ENCODE assay signal across 23 cellular contexts in genomic region chr19:13505164-13505695, GRCh38. TPM values are rescaled to one million over a fixed set of nuclear protein-coding genes. Genes with fewer than 3 reads are reported as not detected.
DNase-seq lines count a peak whose midpoint lies in the region; ATAC-seq and TF ChIP-seq lines count a peak whose summit lies in the region.
"Had no signal": no experiment of that assay in that cellular context is flagged by ENCODE, and none has a peak within 500 bp of the region (broad histone marks: within the 10 kb centered on the region; RNA-seq: fewer than 3 reads in every experiment).

No MANE protein-coding gene starts in this region.

- no peaks in the 10 kb centered on the region for H3K36me3 Mint-ChIP-seq in activated naive CD8-positive, alpha-beta T cell treated with anti-CD3 and anti-CD28 coated beads for 36 hours
- H3K36me3 Mint-ChIP-seq: activated CD4-positive, alpha-beta memory T cell treated with anti-CD3 and anti-CD28 coated beads for 36 hours; activated naive CD4-positive, alpha-beta T cell treated with anti-CD3 and anti-CD28 coated beads, Interleukin-2, amount 50 U/mL, for 24 hours; CD14-positive monocyte had no signal

- H3K36me3 ChIP-seq in GM23248 (ENCODE audit: low read depth): no peaks in the 10 kb centered on the region
- H3K36me3 ChIP-seq in iPS-18a (ENCODE audit: control insufficient read depth, low read depth, low read length): peaks cover 4% of the 10 kb centered on the region
- H3K36me3 ChIP-seq in hepatocyte (replicated peaks; ENCODE audit: insufficient read depth, low read depth): no peaks in the 10 kb centered on the region
- H3K36me3 ChIP-seq: breast epithelium, Peyer's patch, thyroid gland had no signal

- H3K9ac ChIP-seq in GM23248 (0 out of 2 replicates have a peak overlapping the region, but pooled peaks have one; percentile 66), iPS-18a (ENCODE audit: low read length) (peak overlapping the region; percentile 58)
- H3K9ac ChIP-seq: parathyroid adenoma had no signal

- H3K4me2 ChIP-seq in GM23248 (ENCODE audit: unreplicated experiment): peak overlapping the region; percentile 78
- no peak overlapping the region for H3K4me2 ChIP-seq in hepatocyte

- DNase-seq in GM23248 (no peak), skeletal muscle cell (ENCODE audit: low read depth) (no peak), hepatocyte (ENCODE audit: low spot score) (no peak)
- no peak for DNase-seq in activated naive CD8-positive, alpha-beta T cell treated with anti-CD3 and anti-CD28 coated beads for 36 hours
- no peak for DNase-seq in stimulated activated CD4-positive, alpha-beta T cell treated with anti-CD3 and anti-CD28 coated beads, Interleukin-1b, Interleukin-23, amount 100 ng/mL, for 48 hours
- DNase-seq: activated CD4-positive, alpha-beta memory T cell treated with anti-CD3 and anti-CD28 coated beads for 36 hours; DMS79; erythroblast; NCI-H1417; NCI-H2171 treated with DMSO at 0.1 percent for 48 hours; NCI-H774; Peyer's patch; stimulated activated CD4-positive, alpha-beta T cell treated with anti-CD3 and anti-CD28 coated beads, Interleukin-4, amount 100 ng/mL, for 4 hours; stimulated activated CD8-positive, alpha-beta memory T cell treated with anti-CD3 and anti-CD28 coated beads, Interleukin-4, amount 100 ng/mL, for 48 hours; thyroid gland had no signal

- peak overlapping the region; percentile 95 for H2AFZ ChIP-seq in GM23248
- H2AFZ ChIP-seq in hepatocyte: no peak overlapping the region

- WGBS in GM23248 (ENCODE audit: low coverage in 1 of 2, low lambda C conversion rate in 2 of 2, missing lambda C conversion rate in 2 of 2), 2 experiments: 22 to 31% methylated on average over 16 to 19 of the region's 20 CpGs
- 71% methylated on average over 20 of the region's 20 CpGs for WGBS in hepatocyte (ENCODE audit: low lambda C conversion rate, missing lambda C conversion rate)

- no peaks in the 10 kb centered on the region for H3K4me1 ChIP-seq in GM23248 (ENCODE audit: insufficient read depth)
- peaks cover 9% of the 10 kb centered on the region for H3K4me1 ChIP-seq in iPS-18a (ENCODE audit: control insufficient read depth, low read depth, low read length)
- H3K4me1 ChIP-seq in hepatocyte (ENCODE audit: insufficient read depth): peaks cover 2% of the 10 kb centered on the region
- H3K4me1 ChIP-seq: breast epithelium, parathyroid adenoma had no signal

- in situ Hi-C loops in GM23248 (cut with MboI): no loop called here

- H3K27me3 ChIP-seq in GM23248 (replicated peaks; ENCODE audit: insufficient read depth) (peaks cover 9% of the 10 kb centered on the region), iPS-18a (ENCODE audit: control insufficient read depth, insufficient read depth, low read length) (peaks cover 28% of the 10 kb centered on the region), hepatocyte (peaks cover 67% of the 10 kb centered on the region)

- H3K9me2 ChIP-seq in GM23248 (ENCODE audit: insufficient read depth) (no peaks in the 10 kb centered on the region), hepatocyte (replicated peaks; ENCODE audit: insufficient read depth) (no peaks in the 10 kb centered on the region)

- peaks cover 87% of the 10 kb centered on the region for H3K27me3 Mint-ChIP-seq in activated naive CD8-positive, alpha-beta T cell treated with anti-CD3 and anti-CD28 coated beads for 36 hours

- H4K20me1 ChIP-seq in GM23248 (ENCODE audit: insufficient read depth) (no peaks in the 10 kb centered on the region), hepatocyte (ENCODE audit: insufficient read depth, poor library complexity, severe bottlenecking) (no peaks in the 10 kb centered on the region)

- no peak overlapping the region for H3K27ac Mint-ChIP-seq in activated naive CD8-positive, alpha-beta T cell treated with anti-CD3 and anti-CD28 coated beads for 36 hours
- H3K27ac Mint-ChIP-seq: activated CD4-positive, alpha-beta memory T cell treated with anti-CD3 and anti-CD28 coated beads for 36 hours; activated naive CD4-positive, alpha-beta T cell treated with anti-CD3 and anti-CD28 coated beads, Interleukin-2, amount 50 U/mL, for 24 hours; activated T-cell treated with anti-CD3 and anti-CD28 coated beads, Interleukin-2, amount 50 U/mL, for 24 hours; CD14-positive monocyte; memory B cell had no signal

- peak overlapping the region; percentile 50 for H3K4me3 Mint-ChIP-seq in activated naive CD8-positive, alpha-beta T cell treated with anti-CD3 and anti-CD28 coated beads for 36 hours
- H3K4me3 Mint-ChIP-seq: activated CD4-positive, alpha-beta memory T cell treated with anti-CD3 and anti-CD28 coated beads for 36 hours; activated naive CD4-positive, alpha-beta T cell treated with anti-CD3 and anti-CD28 coated beads, Interleukin-2, amount 50 U/mL, for 24 hours had no signal

- H3K9me3 Mint-ChIP-seq in activated naive CD8-positive, alpha-beta T cell treated with anti-CD3 and anti-CD28 coated beads for 36 hours: peaks cover 2% of the 10 kb centered on the region
- H3K9me3 Mint-ChIP-seq: activated CD4-positive, alpha-beta memory T cell treated with anti-CD3 and anti-CD28 coated beads for 36 hours; activated naive CD4-positive, alpha-beta T cell treated with anti-CD3 and anti-CD28 coated beads, Interleukin-2, amount 50 U/mL, for 24 hours; activated T-cell treated with anti-CD3 and anti-CD28 coated beads, Interleukin-2, amount 50 U/mL, for 24 hours had no signal

- H3K4me1 Mint-ChIP-seq in activated naive CD8-positive, alpha-beta T cell treated with anti-CD3 and anti-CD28 coated beads for 36 hours: no peaks in the 10 kb centered on the region
- H3K4me1 Mint-ChIP-seq: activated naive CD4-positive, alpha-beta T cell treated with anti-CD3 and anti-CD28 coated beads, Interleukin-2, amount 50 U/mL, for 24 hours; CD14-positive monocyte had no signal

- H3K4me3 ChIP-seq in GM23248 (peak overlapping the region; percentile 86), iPS-18a (ENCODE audit: low read length) (peak overlapping the region; percentile 82), skeletal muscle cell (ENCODE audit: low read depth, low read length) (peak overlapping the region; percentile 45), hepatocyte (no peak overlapping the region)
- H3K4me3 ChIP-seq: thyroid gland had no signal

- H3F3A ChIP-seq in GM23248 (ENCODE audit: insufficient read depth): no peaks in the 10 kb centered on the region

- ATAC-seq in HG02885 (IDR thresholded peaks at IDR 0.05; ENCODE audit: poor library complexity, unreplicated experiment): no peak

- TF ChIP-seq CTCF in hepatocyte (IDR thresholded peaks at IDR 0.05; ENCODE audit: poor library complexity): no peak

- H3K79me2 ChIP-seq in GM23248 (ENCODE audit: insufficient read depth) (no peaks in the 10 kb centered on the region), hepatocyte (no peaks in the 10 kb centered on the region)
- H3K79me2 ChIP-seq: parathyroid adenoma had no signal

- no peak overlapping the region for H3K27ac ChIP-seq in GM23248
- no peak overlapping the region for H3K27ac ChIP-seq in iPS-18a (ENCODE audit: low read length)
- no peak overlapping the region for H3K27ac ChIP-seq in hepatocyte
- H3K27ac ChIP-seq: breast epithelium, parathyroid adenoma, Peyer's patch, thyroid gland had no signal

- H3K9me3 ChIP-seq in GM23248 (ENCODE audit: low read depth) (no peaks in the 10 kb centered on the region), iPS-18a (ENCODE audit: control insufficient read depth, low read depth, low read length) (no peaks in the 10 kb centered on the region), hepatocyte (ENCODE audit: low read depth) (no peaks in the 10 kb centered on the region)
- H3K9me3 ChIP-seq: breast epithelium, Peyer's patch, thyroid gland had no signal

RNA-seq across cellular contexts. Expression of gene CACNA1A, which starts 1.0 kb away (rescaled TPM):
- 8.5 and 8.6 TPM in 2 replicates for total RNA-seq in GM23248 (2014; rRNA removed; shearing (Covaris generic))
- polyA plus RNA-seq in GM23248 (2016; fragmentation: Nextera tagmentation; extraction: Ambion mirVana) (2.3 and 3.0 TPM in 2 replicates), hepatocyte (0.84 and 2.0 TPM in 2 replicates)
- total RNA-seq in activated naive CD8-positive, alpha-beta T cell treated with anti-CD3 and anti-CD28 coated beads for 36 hours: under 1 TPM; 0.47 to 0.54 TPM
- total RNA-seq in hepatocyte: 2.0 and 3.9 TPM in 2 replicates
